Comparison of ENCODE assay signal across 1 cellular context in the genomic region with DNA sequence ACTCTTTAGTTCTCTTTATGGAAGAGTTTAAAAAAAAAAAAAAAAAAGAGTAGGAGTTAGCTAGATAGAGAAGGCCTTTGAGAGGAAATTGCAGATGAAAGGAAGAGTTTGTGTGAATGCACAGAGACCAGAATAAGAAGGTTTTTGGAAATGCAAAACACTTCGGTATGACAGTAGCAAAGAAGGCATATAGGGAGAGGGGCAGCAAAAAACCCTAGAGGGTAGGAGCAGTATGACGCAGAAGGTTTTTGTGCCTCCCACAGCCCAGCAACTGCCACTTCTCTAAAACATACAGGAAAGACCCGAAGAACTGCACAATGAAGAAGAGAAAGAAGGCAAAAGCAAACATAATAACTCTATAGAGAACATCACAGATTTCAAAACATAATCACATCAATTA.
TF ChIP-seq lines count a peak whose summit lies in the region.

No MANE protein-coding gene starts in this region.

TF ChIP-seq in K562, 482 proteins besides CTCF, POLR2A, EP300 and RAD21 (continued from another document):
- peak; percentile 24; the same call in 1 of the 2 replicates for TF ChIP-seq SPI1 (IDR thresholded peaks at IDR 0.05; ENCODE audit: borderline replicate concordance, low read depth, low read length)
- no peak for TF ChIP-seq SMAD3 (CRISPR knock-in tag; conservative IDR thresholded peaks at IDR 0.05)
- TF ChIP-seq, protein P1, sequence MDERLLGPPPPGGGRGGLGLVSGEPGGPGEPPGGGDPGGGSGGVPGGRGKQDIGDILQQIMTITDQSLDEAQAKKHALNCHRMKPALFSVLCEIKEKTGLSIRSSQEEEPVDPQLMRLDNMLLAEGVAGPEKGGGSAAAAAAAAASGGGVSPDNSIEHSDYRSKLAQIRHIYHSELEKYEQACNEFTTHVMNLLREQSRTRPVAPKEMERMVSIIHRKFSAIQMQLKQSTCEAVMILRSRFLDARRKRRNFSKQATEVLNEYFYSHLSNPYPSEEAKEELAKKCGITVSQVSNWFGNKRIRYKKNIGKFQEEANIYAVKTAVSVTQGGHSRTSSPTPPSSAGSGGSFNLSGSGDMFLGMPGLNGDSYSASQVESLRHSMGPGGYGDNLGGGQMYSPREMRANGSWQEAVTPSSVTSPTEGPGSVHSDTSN (CRISPR knock-in tag; IDR thresholded peaks at IDR 0.05; ENCODE audit: low read depth), result no peak
- TF ChIP-seq, protein P1 (tag; conservative IDR thresholded peaks at IDR 0.05; ENCODE audit: low read depth), result no peak
- TF ChIP-seq SLC30A9 (CRISPR knock-in tag; IDR thresholded peaks at IDR 0.05), result no peak
- TF ChIP-seq, protein P2, sequence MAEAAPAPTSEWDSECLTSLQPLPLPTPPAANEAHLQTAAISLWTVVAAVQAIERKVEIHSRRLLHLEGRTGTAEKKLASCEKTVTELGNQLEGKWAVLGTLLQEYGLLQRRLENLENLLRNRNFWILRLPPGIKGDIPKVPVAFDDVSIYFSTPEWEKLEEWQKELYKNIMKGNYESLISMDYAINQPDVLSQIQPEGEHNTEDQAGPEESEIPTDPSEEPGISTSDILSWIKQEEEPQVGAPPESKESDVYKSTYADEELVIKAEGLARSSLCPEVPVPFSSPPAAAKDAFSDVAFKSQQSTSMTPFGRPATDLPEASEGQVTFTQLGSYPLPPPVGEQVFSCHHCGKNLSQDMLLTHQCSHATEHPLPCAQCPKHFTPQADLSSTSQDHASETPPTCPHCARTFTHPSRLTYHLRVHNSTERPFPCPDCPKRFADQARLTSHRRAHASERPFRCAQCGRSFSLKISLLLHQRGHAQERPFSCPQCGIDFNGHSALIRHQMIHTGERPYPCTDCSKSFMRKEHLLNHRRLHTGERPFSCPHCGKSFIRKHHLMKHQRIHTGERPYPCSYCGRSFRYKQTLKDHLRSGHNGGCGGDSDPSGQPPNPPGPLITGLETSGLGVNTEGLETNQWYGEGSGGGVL (CRISPR knock-in tag; IDR thresholded peaks at IDR 0.05), result no peak
- TF ChIP-seq, protein P3, sequence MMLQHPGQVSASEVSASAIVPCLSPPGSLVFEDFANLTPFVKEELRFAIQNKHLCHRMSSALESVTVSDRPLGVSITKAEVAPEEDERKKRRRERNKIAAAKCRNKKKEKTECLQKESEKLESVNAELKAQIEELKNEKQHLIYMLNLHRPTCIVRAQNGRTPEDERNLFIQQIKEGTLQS (IDR thresholded peaks at IDR 0.05), result peak; percentile 29; the same call in 1 of the 2 replicates
- TF ChIP-seq, protein P3 (CRISPR knock-in tag; conservative IDR thresholded peaks at IDR 0.05), result no peak
- no peak for TF ChIP-seq SMAD1 (IDR thresholded peaks at IDR 0.05; ENCODE audit: low read depth, low read length, partially characterized antibody)
- no peak for TF ChIP-seq CCAR2 (IDR thresholded peaks at IDR 0.05; ENCODE audit: low read depth, low read length)
- TF ChIP-seq, protein P4, sequence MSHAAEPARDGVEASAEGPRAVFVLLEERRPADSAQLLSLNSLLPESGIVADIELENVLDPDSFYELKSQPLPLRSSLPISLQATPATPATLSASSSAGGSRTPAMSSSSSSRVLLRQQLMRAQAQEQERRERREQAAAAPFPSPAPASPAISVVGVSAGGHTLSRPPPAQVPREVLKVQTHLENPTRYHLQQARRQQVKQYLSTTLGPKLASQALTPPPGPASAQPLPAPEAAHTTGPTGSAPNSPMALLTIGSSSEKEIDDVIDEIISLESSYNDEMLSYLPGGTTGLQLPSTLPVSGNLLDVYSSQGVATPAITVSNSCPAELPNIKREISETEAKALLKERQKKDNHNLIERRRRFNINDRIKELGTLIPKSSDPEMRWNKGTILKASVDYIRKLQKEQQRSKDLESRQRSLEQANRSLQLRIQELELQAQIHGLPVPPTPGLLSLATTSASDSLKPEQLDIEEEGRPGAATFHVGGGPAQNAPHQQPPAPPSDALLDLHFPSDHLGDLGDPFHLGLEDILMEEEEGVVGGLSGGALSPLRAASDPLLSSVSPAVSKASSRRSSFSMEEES (CRISPR knock-in tag; IDR thresholded peaks at IDR 0.05), result no peak
TF ChIP-seq in K562: peak in this region for 2.
